ENCODE assay signal across 1 cellular context in genomic region chr6:15615837-15616236, GRCh38.
TF ChIP-seq lines count a peak whose summit lies in the region.

No MANE protein-coding gene starts in this region.

TF ChIP-seq in GM12878, 131 proteins besides CTCF, POLR2A, EP300 and RAD21 (continued from another document):
- TF ChIP-seq ZNF687 (IDR thresholded peaks at IDR 0.05) (peak; percentile 94), LARP7 (IDR thresholded peaks at IDR 0.05) (no peak), NBN (IDR thresholded peaks at IDR 0.05) (0 out of 2 replicates have a peak, but pooled peaks have one; percentile 27), EED (IDR thresholded peaks at IDR 0.05; ENCODE audit: low read depth) (no peak), PAX5 (IDR thresholded peaks at IDR 0.05; ENCODE audit: borderline replicate concordance, low read depth, low read length) (no peak), HSF1 (IDR thresholded peaks at IDR 0.05; ENCODE audit: low read depth, low read length) (no peak), BHLHE40 (IDR thresholded peaks at IDR 0.05; ENCODE audit: borderline replicate concordance in 1 of 2, low read depth in 2 of 2, low read length in 1 of 2) (peak; percentile 22 to 76; a peak in 1 of 4 replicates), JUND (IDR thresholded peaks at IDR 0.05; ENCODE audit: low read depth, low read length) (no peak), ATF2 (IDR thresholded peaks at IDR 0.05; ENCODE audit: low read length) (no peak), ZNF217 (IDR thresholded peaks at IDR 0.05) (no peak), MYB (IDR thresholded peaks at IDR 0.05; ENCODE audit: borderline replicate concordance, low read depth, low read length) (no peak), SMARCA5 (IDR thresholded peaks at IDR 0.05) (no peak), ZNF24 (IDR thresholded peaks at IDR 0.05) (no peak), IRF5 (IDR thresholded peaks at IDR 0.05; ENCODE audit: borderline replicate concordance) (no peak), PKNOX1 (IDR thresholded peaks at IDR 0.05) (peak; percentile 70; the same call in 1 of the 2 replicates), HCFC1 (IDR thresholded peaks at IDR 0.05; ENCODE audit: low read length) (no peak), RELB (IDR thresholded peaks at IDR 0.05; ENCODE audit: low read depth) (peak; percentile 50; the same call in 1 of the 2 replicates), NR2C1 (IDR thresholded peaks at IDR 0.05) (no peak), RAD51 (IDR thresholded peaks at IDR 0.05) (peak; percentile 87), BCL3 (IDR thresholded peaks at IDR 0.05; ENCODE audit: borderline replicate concordance, insufficient read depth, low read depth, low read length, poor library complexity, severe bottlenecking) (no peak), HDGF (IDR thresholded peaks at IDR 0.05) (0 out of 2 replicates have a peak, but pooled peaks have one; percentile 49), EZH2 (IDR thresholded peaks at IDR 0.05; ENCODE audit: borderline replicate concordance, control insufficient read depth, low read depth, low read length) (no peak), SIN3A (IDR thresholded peaks at IDR 0.05; ENCODE audit: low read depth, low read length) (no peak), NKRF (conservative IDR thresholded peaks at IDR 0.05) (no peak)
